In the genomic region with DNA sequence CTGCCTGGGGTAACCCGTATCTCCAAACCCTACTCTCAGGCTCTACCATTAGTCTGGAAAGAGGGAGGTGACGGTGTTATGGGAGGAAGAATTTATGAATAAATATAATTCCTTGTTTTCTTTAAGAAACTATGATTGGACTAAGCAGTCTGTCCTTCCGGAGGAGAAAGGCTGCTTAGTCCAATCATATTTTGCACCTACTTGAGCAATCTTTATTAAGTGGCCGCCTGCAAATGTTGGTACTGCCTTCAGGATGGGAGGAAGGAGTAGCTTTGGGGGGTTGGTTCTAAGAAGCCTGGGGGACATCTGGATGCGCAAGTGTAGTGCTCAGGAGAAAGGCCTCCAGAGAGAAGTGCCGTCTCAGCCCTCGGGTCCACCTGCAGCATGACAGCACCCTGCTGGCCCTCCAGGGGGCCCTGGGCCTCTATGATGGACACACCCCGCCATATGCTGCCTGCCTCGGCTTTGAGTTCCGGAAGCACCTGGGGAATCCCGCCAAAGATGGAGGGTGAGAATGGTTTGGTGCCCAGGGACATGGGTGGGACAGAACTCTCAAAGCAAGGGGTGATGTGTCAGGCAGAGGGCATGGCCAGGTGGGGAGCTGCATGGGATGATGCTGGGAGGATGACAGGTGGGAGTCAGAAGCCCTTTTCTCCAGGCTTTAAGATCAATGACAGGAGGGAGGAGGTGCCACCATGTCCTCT, we compare ENCODE assay signal across 9 cellular contexts. TPM values are rescaled to one million over a fixed set of nuclear protein-coding genes. Genes with fewer than 3 reads are reported as not detected.
DNase-seq lines count a peak whose midpoint lies in the region; ATAC-seq and TF ChIP-seq lines count a peak whose summit lies in the region.
"Had no signal": no experiment of that assay in that cellular context is flagged by ENCODE, and none has a peak within 500 bp of the region (broad histone marks: within the 10 kb centered on the region; RNA-seq: fewer than 3 reads in every experiment).

No MANE protein-coding gene starts in this region.

- no peaks in the 10 kb centered on the region for H3K27me3 Mint-ChIP-seq in activated T-helper 1 cell treated with anti-CD3 and anti-CD28 coated beads, Interleukin-12 subunit alpha, Interleukin-12 subunit beta, Interleukin-2, Interleukin-4 antibody, amounts not matched to agents 30 ng/mL and 10 ng/mL and 1 ng/mL, durations not matched to agents 14 hours and 24 hours and 36 hours (ENCODE audit: insufficient read depth)
- H3K27me3 Mint-ChIP-seq in stimulated activated memory B cell treated with anti-CD40 and anti-IgM and Interleukin-4, amounts not matched to agents 10 μg/mL and 1 μg/mL and 100 μg/mL, for 72 hours, result peaks cover 9% of the 10 kb centered on the region

- H3K36me3 ChIP-seq in esophagus squamous epithelium, result peaks cover 13 to 39% (median 14%) of the 10 kb centered on the region in 3 donors

- H3K36me3 Mint-ChIP-seq in activated T-helper 1 cell treated with anti-CD3 and anti-CD28 coated beads, Interleukin-12 subunit alpha, Interleukin-12 subunit beta, Interleukin-2, Interleukin-4 antibody, amounts not matched to agents 30 ng/mL and 10 ng/mL and 1 ng/mL, durations not matched to agents 14 hours and 24 hours and 36 hours (ENCODE audit: low read depth), result peaks cover 9% of the 10 kb centered on the region
- peaks cover 16% of the 10 kb centered on the region for H3K36me3 Mint-ChIP-seq in stimulated activated memory B cell treated with anti-CD40 and anti-IgM and Interleukin-4, amounts not matched to agents 10 μg/mL and 1 μg/mL and 100 μg/mL, for 72 hours

- H3K9me3 Mint-ChIP-seq in activated T-helper 1 cell treated with anti-CD3 and anti-CD28 coated beads, Interleukin-12 subunit alpha, Interleukin-12 subunit beta, Interleukin-2, Interleukin-4 antibody, amounts not matched to agents 30 ng/mL and 10 ng/mL and 1 ng/mL, durations not matched to agents 14 hours and 24 hours and 36 hours, result no peaks in the 10 kb centered on the region
- no peaks in the 10 kb centered on the region for H3K9me3 Mint-ChIP-seq in stimulated activated memory B cell treated with anti-CD40 and anti-IgM and Interleukin-4, amounts not matched to agents 10 μg/mL and 1 μg/mL and 100 μg/mL, for 72 hours

- H3K9me3 ChIP-seq in esophagus squamous epithelium, result no peaks in the 10 kb centered on the region

- H3K4me1 Mint-ChIP-seq in activated T-helper 1 cell treated with anti-CD3 and anti-CD28 coated beads, Interleukin-12 subunit alpha, Interleukin-12 subunit beta, Interleukin-2, Interleukin-4 antibody, amounts not matched to agents 30 ng/mL and 10 ng/mL and 1 ng/mL, durations not matched to agents 14 hours and 24 hours and 36 hours (ENCODE audit: low read depth), result no peaks in the 10 kb centered on the region
- peaks cover 18% of the 10 kb centered on the region for H3K4me1 Mint-ChIP-seq in stimulated activated memory B cell treated with anti-CD40 and anti-IgM and Interleukin-4, amounts not matched to agents 10 μg/mL and 1 μg/mL and 100 μg/mL, for 72 hours

- H3K27me3 ChIP-seq in esophagus squamous epithelium, result peaks cover 0 to 11% (median 0%) of the 10 kb centered on the region in 4 donors

- no peak overlapping the region for H3K4me3 Mint-ChIP-seq in activated T-helper 1 cell treated with anti-CD3 and anti-CD28 coated beads, Interleukin-12 subunit alpha, Interleukin-12 subunit beta, Interleukin-2, Interleukin-4 antibody, amounts not matched to agents 30 ng/mL and 10 ng/mL and 1 ng/mL, durations not matched to agents 14 hours and 24 hours and 36 hours
- no peak overlapping the region for H3K4me3 Mint-ChIP-seq in stimulated activated memory B cell treated with anti-CD40 and anti-IgM and Interleukin-4, amounts not matched to agents 10 μg/mL and 1 μg/mL and 100 μg/mL, for 72 hours

- H3K4me3 ChIP-seq in NB4 (ENCODE audit: low read depth, low read length) (no peak overlapping the region), esophagus squamous epithelium (no peak overlapping the region)

- H3K27ac Mint-ChIP-seq in activated T-helper 1 cell treated with anti-CD3 and anti-CD28 coated beads, Interleukin-12 subunit alpha, Interleukin-12 subunit beta, Interleukin-2, Interleukin-4 antibody, amounts not matched to agents 30 ng/mL and 10 ng/mL and 1 ng/mL, durations not matched to agents 14 hours and 24 hours and 36 hours, result peak overlapping the region; percentile 62
- no peak overlapping the region for H3K27ac Mint-ChIP-seq in stimulated activated memory B cell treated with anti-CD40 and anti-IgM and Interleukin-4, amounts not matched to agents 10 μg/mL and 1 μg/mL and 100 μg/mL, for 72 hours

- peaks cover 0 to 11% (median 0%) of the 10 kb centered on the region in 3 donors for H3K4me1 ChIP-seq in esophagus squamous epithelium

- DNase-seq in activated effector memory CD4-positive, alpha-beta T cell treated with anti-CD3 and anti-CD28 coated beads, Interleukin-2, amount 50 U/mL, for 16 hours, result peak; percentile 70
- no peak for DNase-seq in activated effector memory CD4-positive, alpha-beta T cell treated with Interleukin-2 at 50 U/mL for 16 hours
- DNase-seq in NB4 (ENCODE audit: low read depth), result peak; percentile 72
- no peak for DNase-seq in activated T-helper 1 cell treated with anti-CD3 and anti-CD28 coated beads, Interleukin-12 subunit alpha, Interleukin-12 subunit beta, Interleukin-2, Interleukin-4 antibody, amounts not matched to agents 30 ng/mL and 10 ng/mL and 1 ng/mL, durations not matched to agents 14 hours and 24 hours and 36 hours (ENCODE audit: low spot score)
- DNase-seq in Ammon's horn (ENCODE audit: low spot score), result no peak
- no peak for DNase-seq in esophagus squamous epithelium (lab: John Stamatoyannopoulos, UW)
- DNase-seq: kidney had no signal

- no peak overlapping the region for H3K27ac ChIP-seq in esophagus squamous epithelium

- peak; percentile 53 for ATAC-seq in stimulated activated memory B cell treated with anti-CD40 and anti-IgM and Interleukin-4, amounts not matched to agents 10 μg/mL and 1 μg/mL and 100 μg/mL, for 72 hours
- ATAC-seq in HG02973 (IDR thresholded peaks at IDR 0.05; ENCODE audit: unreplicated experiment), result no peak

- no peak for TF ChIP-seq POLR2A in NB4 (IDR thresholded peaks at IDR 0.05; ENCODE audit: extremely low read depth, insufficient read length)
- no peak for TF ChIP-seq POLR2A in esophagus squamous epithelium (IDR thresholded peaks at IDR 0.05)

- 20 to 38% methylated on average over 6 to 7 of the region's 11 CpGs for WGBS in esophagus squamous epithelium, 2 donors

- intact Hi-C loops in activated T-helper 1 cell treated with anti-CD3 and anti-CD28 coated beads, Interleukin-12 subunit alpha, Interleukin-12 subunit beta, Interleukin-2, Interleukin-4 antibody, amounts not matched to agents 30 ng/mL and 10 ng/mL and 1 ng/mL, durations not matched to agents 14 hours and 24 hours and 36 hours (cut with micrococcal nuclease), result no loop called here
- intact Hi-C loops in esophagus squamous epithelium (cut with DNase I), result no loop called here

- TF ChIP-seq CTCF in NB4 (IDR thresholded peaks at IDR 0.05; ENCODE audit: low read depth, low read length) (peak; percentile 1), esophagus squamous epithelium (IDR thresholded peaks at IDR 0.05) (peak in 1 of 6 experiments; percentile 27)

RNA-seq across cellular contexts. Expression of gene ACP4, which starts 4.0 kb away (rescaled TPM):
- not detected in 2 replicates for total RNA-seq in activated T-helper 1 cell treated with anti-CD3 and anti-CD28 coated beads, Interleukin-12 subunit alpha, Interleukin-12 subunit beta, Interleukin-2, Interleukin-4 antibody, amounts not matched to agents 30 ng/mL and 10 ng/mL and 1 ng/mL, durations not matched to agents 14 hours and 24 hours and 36 hours
- total RNA-seq in esophagus squamous epithelium, result not detected
- total RNA-seq: kidney had no signal

RNA-seq across cellular contexts. Expression of gene GPR32, which starts 24.0 kb away (rescaled TPM):
- not detected in 2 replicates for total RNA-seq in activated T-helper 1 cell treated with anti-CD3 and anti-CD28 coated beads, Interleukin-12 subunit alpha, Interleukin-12 subunit beta, Interleukin-2, Interleukin-4 antibody, amounts not matched to agents 30 ng/mL and 10 ng/mL and 1 ng/mL, durations not matched to agents 14 hours and 24 hours and 36 hours
- not detected for total RNA-seq in esophagus squamous epithelium
- total RNA-seq: kidney had no signal

RNA-seq across cellular contexts. Expression of gene KLK1, which starts 29.4 kb away (rescaled TPM):
- total RNA-seq in activated T-helper 1 cell treated with anti-CD3 and anti-CD28 coated beads, Interleukin-12 subunit alpha, Interleukin-12 subunit beta, Interleukin-2, Interleukin-4 antibody, amounts not matched to agents 30 ng/mL and 10 ng/mL and 1 ng/mL, durations not matched to agents 14 hours and 24 hours and 36 hours, result 2.5 and 3.4 TPM in 2 replicates
- total RNA-seq in esophagus squamous epithelium, result not detected

RNA-seq across cellular contexts. Expression of gene KLK15, which starts 39.1 kb away (rescaled TPM):
- total RNA-seq in activated T-helper 1 cell treated with anti-CD3 and anti-CD28 coated beads, Interleukin-12 subunit alpha, Interleukin-12 subunit beta, Interleukin-2, Interleukin-4 antibody, amounts not matched to agents 30 ng/mL and 10 ng/mL and 1 ng/mL, durations not matched to agents 14 hours and 24 hours and 36 hours, result not detected in 2 replicates
- total RNA-seq in esophagus squamous epithelium, result not detected
- total RNA-seq: kidney had no signal

Comparison
In these comparisons a context has a peak if more than half of its experiments do, and no peak if none do; other contexts are left out.
1. DNase-seq: peak in activated effector memory CD4-positive, alpha-beta T cell treated with anti-CD3 and anti-CD28 coated beads, Interleukin-2, amount 50 U/mL, for 16 hours (single experiment) and NB4 (single experiment); none in activated effector memory CD4-positive, alpha-beta T cell treated with Interleukin-2 at 50 U/mL for 16 hours (single experiment), activated T-helper 1 cell treated with anti-CD3 and anti-CD28 coated beads, Interleukin-12 subunit alpha, Interleukin-12 subunit beta, Interleukin-2, Interleukin-4 antibody, amounts not matched to agents 30 ng/mL and 10 ng/mL and 1 ng/mL, durations not matched to agents 14 hours and 24 hours and 36 hours (single experiment), Ammon's horn (single experiment) and esophagus squamous epithelium (single experiment).